ENCODE assay signal across 9 cellular contexts in genomic region chr1:84862810-84863251, GRCh38. TPM values are rescaled to one million over a fixed set of nuclear protein-coding genes. Genes with fewer than 3 reads are reported as not detected.
A peak's percentile ranks its signal among the peaks of the same experiment; 100 is the strongest.
DNase-seq lines count a peak whose midpoint lies in the region; ATAC-seq and TF ChIP-seq lines count a peak whose summit lies in the region.
"Had no signal": no experiment of that assay in that cellular context is flagged by ENCODE, and none has a peak within 500 bp of the region (broad histone marks: within the 10 kb centered on the region; RNA-seq: fewer than 3 reads in every experiment).

No MANE protein-coding gene starts in this region.

- no peaks in the 10 kb centered on the region for H3K27me3 Mint-ChIP-seq in MCF 10A (ENCODE audit: insufficient read depth, unreplicated experiment)

- 20% methylated on average over 5 of the region's 5 CpGs for WGBS in thymus
- WGBS in esophagus squamous epithelium, 2 donors: 53 to 60% methylated on average over 5 of the region's 5 CpGs

- ATAC-seq in HG03378 (IDR thresholded peaks at IDR 0.05; ENCODE audit: unreplicated experiment): peak; percentile 91

- intact Hi-C loops in MCF 10A (cut with micrococcal nuclease) (no loop called here), breast epithelium (cut with DNase I; ENCODE audit: low total_unique reads) (no loop called here), esophagus squamous epithelium (cut with DNase I) (no loop called here)

- CTCF ChIA-PET in MCF 10A (lab: Yijun Ruan, JAX): interaction anchor here (1.1 kb wide), 1 partner anchor 22 kb away, joined by 3 read pairs; no protein-coding TSS in a partner anchor

- POLR2A ChIA-PET in MCF 10A (lab: Yijun Ruan, JAX): no interaction called here

- H3K9me3 ChIP-seq in breast epithelium: no peaks in the 10 kb centered on the region
- no peaks in the 10 kb centered on the region for H3K9me3 ChIP-seq in thymus (ENCODE audit: control insufficient read depth)
- H3K9me3 ChIP-seq in esophagus squamous epithelium: no peaks in the 10 kb centered on the region

- H3K36me3 Mint-ChIP-seq in MCF 10A (ENCODE audit: insufficient read depth, unreplicated experiment): no peaks in the 10 kb centered on the region

- no peak overlapping the region for H3K4me3 Mint-ChIP-seq in MCF 10A (ENCODE audit: unreplicated experiment)

- no peak for TF ChIP-seq CTCF in MCF 10A (IDR thresholded peaks at IDR 0.05; ENCODE audit: unreplicated experiment)
- TF ChIP-seq CTCF in breast epithelium (IDR thresholded peaks at IDR 0.05): no peak
- no peak for TF ChIP-seq CTCF in esophagus squamous epithelium (IDR thresholded peaks at IDR 0.05)

- no peaks in the 10 kb centered on the region for H3K9me3 Mint-ChIP-seq in MCF 10A (ENCODE audit: unreplicated experiment)

- H3K4me1 ChIP-seq in breast epithelium: no peaks in the 10 kb centered on the region
- no peaks in the 10 kb centered on the region for H3K4me1 ChIP-seq in thymus (ENCODE audit: control insufficient read depth, insufficient read depth, low read length)
- no peaks in the 10 kb centered on the region for H3K4me1 ChIP-seq in esophagus squamous epithelium

- DNase-seq in MCF 10A (ENCODE audit: unreplicated experiment) (no peak), breast epithelium (ENCODE audit: low spot score in 2 of 2) (no peak), SW480 (ENCODE audit: low spot score) (no peak), esophagus squamous epithelium (lab: John Stamatoyannopoulos, UW) (no peak), H7 (no peak)
- DNase-seq in activated effector memory CD4-positive, alpha-beta T cell treated with anti-CD3 and anti-CD28 coated beads, Interleukin-2, amount 50 U/mL, for 16 hours: peak; percentile 71

- H3K36me3 ChIP-seq in breast epithelium (no peaks in the 10 kb centered on the region), thymus (ENCODE audit: control insufficient read depth, insufficient read depth) (no peaks in the 10 kb centered on the region), esophagus squamous epithelium (peaks cover 0 to 12% (median 0%) of the 10 kb centered on the region in 3 donors), H7 (replicated peaks; ENCODE audit: control insufficient read depth, insufficient read depth, low read length) (peaks cover 2% of the 10 kb centered on the region; the same call in 1 of the 2 replicates)

- H3K4me3 ChIP-seq in breast epithelium (no peak overlapping the region), thymus (ENCODE audit: low read length) (no peak overlapping the region), esophagus squamous epithelium (no peak overlapping the region), H7 (ENCODE audit: insufficient read depth, low read depth, low read length) (no peak overlapping the region)

- H3K27me3 ChIP-seq in breast epithelium: no peaks in the 10 kb centered on the region
- no peaks in the 10 kb centered on the region for H3K27me3 ChIP-seq in thymus (ENCODE audit: control insufficient read depth, insufficient read depth)
- no peaks in the 10 kb centered on the region for H3K27me3 ChIP-seq in esophagus squamous epithelium
- H3K27me3 ChIP-seq in H7 (ENCODE audit: control insufficient read depth, insufficient read depth, low read length): no peaks in the 10 kb centered on the region

- H3K27ac ChIP-seq in breast epithelium: no peak overlapping the region
- peak overlapping the region; percentile 66 for H3K27ac ChIP-seq in thymus (ENCODE audit: low read depth)
- no peak overlapping the region for H3K27ac ChIP-seq in esophagus squamous epithelium

- no peak for TF ChIP-seq POLR2A in breast epithelium (IDR thresholded peaks at IDR 0.05)
- TF ChIP-seq POLR2A in esophagus squamous epithelium (IDR thresholded peaks at IDR 0.05): no peak

- BruUV-seq in MCF 10A (replicated peaks; lab: Mats Ljungman, UMichigan): no TSS peak

- H3K4me1 Mint-ChIP-seq in MCF 10A (ENCODE audit: insufficient read depth, unreplicated experiment): peaks cover 5% of the 10 kb centered on the region

- H3K27ac Mint-ChIP-seq in MCF 10A (ENCODE audit: low read depth, unreplicated experiment): peak overlapping the region; percentile 12

RNA-seq across cellular contexts. Expression of gene LPAR3, which starts 30.2 kb away (rescaled TPM):
- total RNA-seq in MCF 10A (2022): 1.0 and 1.1 TPM in 2 replicates
- total RNA-seq in breast epithelium: 1 to 10 TPM in 2 of 3 donors, not detected in 1; 1.6 to 3.7 TPM
- polyA plus RNA-seq in thymus: 2.2 TPM
- total RNA-seq in esophagus squamous epithelium: 10 to 100 TPM; 14.9 to 27.1 (median 19.5) TPM
- 37.8 and 46.3 TPM in 2 replicates for total RNA-seq in H7 (2014; rRNA removed; shearing (Covaris generic))
- total RNA-seq: LHCN-M2 had no signal
